9 cellular contexts compared by ENCODE assay signal in the genomic region with DNA sequence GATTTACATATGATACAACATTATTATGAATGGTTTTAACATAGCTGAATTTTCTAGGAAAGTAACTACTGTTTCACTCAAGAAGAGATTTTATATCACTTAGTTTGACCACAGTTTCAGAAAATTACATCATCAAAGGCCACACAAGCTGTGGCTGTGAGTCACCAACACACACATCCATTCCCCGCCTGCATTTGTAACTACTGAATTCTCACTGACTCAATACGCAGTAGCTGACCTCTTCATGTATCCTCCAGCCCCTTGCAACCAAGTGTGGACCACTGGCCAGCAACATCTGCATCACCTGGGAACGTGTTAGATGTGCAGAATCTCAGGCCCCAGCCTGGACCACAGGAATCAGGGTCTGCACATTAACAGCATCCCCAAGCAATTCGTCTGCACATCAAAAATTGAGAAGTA.
A peak's percentile ranks its signal among the peaks of the same experiment; 100 is the strongest.
DNase-seq lines count a peak whose midpoint lies in the region; ATAC-seq lines count a peak whose summit lies in the region.
"Had no signal": no experiment of that assay in that cellular context is flagged by ENCODE, and none has a peak within 500 bp of the region (broad histone marks: within the 10 kb centered on the region; RNA-seq: fewer than 3 reads in every experiment).

No MANE protein-coding gene starts in this region.

- no peaks in the 10 kb centered on the region for H3K27me3 Mint-ChIP-seq in stimulated activated memory B cell treated with anti-CD40 and anti-IgM and Interleukin-4, amounts not matched to agents 10 μg/mL and 1 μg/mL and 100 μg/mL, for 72 hours
- H3K27me3 Mint-ChIP-seq: naive thymus-derived CD8-positive, alpha-beta T cell had no signal

- no peaks in the 10 kb centered on the region for H3K9me3 Mint-ChIP-seq in stimulated activated memory B cell treated with anti-CD40 and anti-IgM and Interleukin-4, amounts not matched to agents 10 μg/mL and 1 μg/mL and 100 μg/mL, for 72 hours
- H3K9me3 Mint-ChIP-seq: naive thymus-derived CD8-positive, alpha-beta T cell had no signal

- peaks cover 7% of the 10 kb centered on the region for H3K36me3 Mint-ChIP-seq in stimulated activated memory B cell treated with anti-CD40 and anti-IgM and Interleukin-4, amounts not matched to agents 10 μg/mL and 1 μg/mL and 100 μg/mL, for 72 hours

- ATAC-seq in stimulated activated memory B cell treated with anti-CD40 and anti-IgM and Interleukin-4, amounts not matched to agents 10 μg/mL and 1 μg/mL and 100 μg/mL, for 72 hours: peak; percentile 50
- no peak for ATAC-seq in GM18870 (IDR thresholded peaks at IDR 0.05; ENCODE audit: unreplicated experiment)
- ATAC-seq: naive thymus-derived CD8-positive, alpha-beta T cell had no signal

- peak overlapping the region; percentile 34 for H3K27ac Mint-ChIP-seq in stimulated activated memory B cell treated with anti-CD40 and anti-IgM and Interleukin-4, amounts not matched to agents 10 μg/mL and 1 μg/mL and 100 μg/mL, for 72 hours

- H3K4me3 Mint-ChIP-seq in stimulated activated memory B cell treated with anti-CD40 and anti-IgM and Interleukin-4, amounts not matched to agents 10 μg/mL and 1 μg/mL and 100 μg/mL, for 72 hours: no peak overlapping the region
- H3K4me3 Mint-ChIP-seq: naive thymus-derived CD8-positive, alpha-beta T cell had no signal

- DNase-seq in SIG-M5 treated with dmso at 0.1 percent for 504 hours (lab: John Stamatoyannopoulos, UW; ENCODE audit: unreplicated experiment): peak; percentile 61
- DNase-seq in SIG-M5 (lab: John Stamatoyannopoulos, UW): no peak
- DNase-seq in activated CD4-positive, alpha-beta T cell treated with anti-CD3 and anti-CD28 coated beads, Interleukin-2, amount 50 U/mL, for 48 hours: peak; percentile 21 to 50
- DNase-seq in foreskin melanocyte: peak; percentile 43
- no peak for DNase-seq in NCI-H2107 treated with DMSO at 0.1 percent for 48 hours (lab: John Stamatoyannopoulos, UW; ENCODE audit: unreplicated experiment)
- no peak for DNase-seq in NCI-H146 (lab: John Stamatoyannopoulos, UW)
- DNase-seq: naive thymus-derived CD8-positive, alpha-beta T cell had no signal

- H3K4me1 Mint-ChIP-seq in stimulated activated memory B cell treated with anti-CD40 and anti-IgM and Interleukin-4, amounts not matched to agents 10 μg/mL and 1 μg/mL and 100 μg/mL, for 72 hours: peaks cover 57% of the 10 kb centered on the region

Comparison
In these comparisons a context has a peak if more than half of its experiments do, and no peak if none do; other contexts are left out.
1. DNase-seq: peak in SIG-M5 treated with dmso at 0.1 percent for 504 hours (single experiment), activated CD4-positive, alpha-beta T cell treated with anti-CD3 and anti-CD28 coated beads, Interleukin-2, amount 50 U/mL, for 48 hours (2 of 2) and foreskin melanocyte (single experiment); none in SIG-M5 (single experiment), NCI-H2107 treated with DMSO at 0.1 percent for 48 hours (single experiment) and NCI-H146 (single experiment).